14 cellular contexts compared by ENCODE assay signal in genomic region chr2:692767-693166, GRCh38.
"Had no signal": no experiment of that assay in that cellular context is flagged by ENCODE, and none has a peak within 500 bp of the region (broad histone marks: within the 10 kb centered on the region; RNA-seq: fewer than 3 reads in every experiment).

No MANE protein-coding gene starts in this region.

- DNase-seq: activated CD4-positive, alpha-beta T cell treated with anti-CD3 and anti-CD28 coated beads, Interleukin-2, amount 50 U/mL, for 4 hours; activated CD8-positive, alpha-beta memory T cell treated with anti-CD3 and anti-CD28 coated beads, Interleukin-2, amount 50 U/mL, for 48 hours; activated effector memory CD4-positive, alpha-beta T cell treated with anti-CD3 and anti-CD28 coated beads, Interleukin-2, amount 50 U/mL, for 16 hours; colonic mucosa; heart right ventricle; islet precursor cell; left ventricle myocardium inferior; mesenchymal stem cell; Right ventricle myocardium superior; stimulated activated naive CD8-positive, alpha-beta T cell treated with anti-CD3 and anti-CD28 coated beads, Interleukin-15, amount 100 ng/mL, for 72 hours had no signal

- H3K36me3 Mint-ChIP-seq: activated naive CD8-positive, alpha-beta T cell had no signal

- H3K4me3 Mint-ChIP-seq: activated naive CD8-positive, alpha-beta T cell; neural progenitor cell; stimulated activated naive CD8-positive, alpha-beta T cell treated with anti-CD3 and anti-CD28 coated beads, Interleukin-15, amount 100 ng/mL, for 72 hours had no signal

- H3K4me1 ChIP-seq: colonic mucosa, neural progenitor cell had no signal

- H3K36me3 ChIP-seq: colonic mucosa, heart right ventricle, left ventricle myocardium inferior, neural progenitor cell had no signal

- H3K4me3 ChIP-seq: colonic mucosa, heart right ventricle, left ventricle myocardium inferior, neural progenitor cell, skin epidermis had no signal

- H3K27ac Mint-ChIP-seq: activated naive CD8-positive, alpha-beta T cell; neural progenitor cell had no signal

- H3K27ac ChIP-seq: colonic mucosa, heart right ventricle, left ventricle myocardium inferior, neural progenitor cell, parathyroid adenoma had no signal

- H3K9me3 ChIP-seq: colonic mucosa, heart right ventricle, left ventricle myocardium inferior had no signal

- H3K27me3 ChIP-seq: colonic mucosa, neural progenitor cell had no signal

- ATAC-seq: stimulated activated naive CD8-positive, alpha-beta T cell treated with anti-CD3 and anti-CD28 coated beads, Interleukin-15, amount 100 ng/mL, for 72 hours had no signal
